1 cellular context compared by ENCODE assay signal in genomic region chr4:73617256-73617655, GRCh38.
TF ChIP-seq lines count a peak whose summit lies in the region.

No MANE protein-coding gene starts in this region.

TF ChIP-seq in A549, 52 proteins besides CTCF, POLR2A, EP300 and RAD21:
- TF ChIP-seq HEYL (CRISPR knock-in tag; IDR thresholded peaks at IDR 0.05), result no peak
- no peak for TF ChIP-seq TP53 (CRISPR knock-in tag; IDR thresholded peaks at IDR 0.05)
- no peak for TF ChIP-seq BHLHE40 (IDR thresholded peaks at IDR 0.05; ENCODE audit: low read depth, low read length)
- TF ChIP-seq JUN (IDR thresholded peaks at IDR 0.05), result no peak
- no peak for TF ChIP-seq CHD4 (IDR thresholded peaks at IDR 0.05; ENCODE audit: borderline replicate concordance)
- no peak for TF ChIP-seq CHD2 (IDR thresholded peaks at IDR 0.05; ENCODE audit: low read length, partially characterized antibody)
- TF ChIP-seq MYC (IDR thresholded peaks at IDR 0.05; ENCODE audit: borderline replicate concordance, low read length), result no peak
- TF ChIP-seq KDM1A (IDR thresholded peaks at IDR 0.05; ENCODE audit: low read depth), result no peak
- TF ChIP-seq HOXB13 (CRISPR knock-in tag; IDR thresholded peaks at IDR 0.05; ENCODE audit: low read depth), result no peak
- TF ChIP-seq RFX5 (IDR thresholded peaks at IDR 0.05), result no peak
- no peak for TF ChIP-seq NFE2L2 (conservative IDR thresholded peaks at IDR 0.05; ENCODE audit: low read length)
- TF ChIP-seq HOXB5 (CRISPR knock-in tag; IDR thresholded peaks at IDR 0.05), result no peak
TF ChIP-seq in A549: peak in this region for 0.
